2 cellular contexts compared by ENCODE assay signal in the genomic region with DNA sequence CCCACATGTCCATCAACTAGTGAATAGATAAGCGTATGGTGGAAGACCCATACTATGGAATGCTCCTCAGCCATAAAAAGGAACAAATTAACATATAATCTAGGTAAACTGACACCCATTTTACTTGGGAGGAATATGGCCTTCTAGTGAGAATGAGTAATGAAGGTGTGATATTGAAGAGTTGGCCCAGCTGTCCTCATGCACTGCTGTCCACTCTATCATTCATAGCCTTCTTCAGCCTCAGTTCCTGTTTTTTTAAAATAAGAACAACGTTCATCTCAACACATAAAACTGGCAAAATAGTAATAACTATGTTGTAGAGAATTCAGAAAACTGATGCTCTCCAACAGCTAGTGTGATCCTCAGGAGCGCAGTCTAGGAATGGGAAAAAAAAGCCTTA.
TF ChIP-seq lines count a peak whose summit lies in the region.

No MANE protein-coding gene starts in this region.

TF ChIP-seq in GM12878, 131 proteins besides CTCF, POLR2A, EP300 and RAD21:
- TF ChIP-seq SPI1 (IDR thresholded peaks at IDR 0.05; ENCODE audit: borderline replicate concordance, insufficient read depth, low read depth, low read length) (peak; percentile 43; the same call in 1 of the 2 replicates), HDAC2 (IDR thresholded peaks at IDR 0.05) (no peak), RELA (IDR thresholded peaks at IDR 0.05; ENCODE audit: borderline replicate concordance, partially characterized antibody) (no peak), KLF5 (IDR thresholded peaks at IDR 0.05; ENCODE audit: partially characterized antibody) (no peak), KAT2A (conservative IDR thresholded peaks at IDR 0.05; ENCODE audit: control insufficient read depth, low read depth, low read length) (no peak)

TF ChIP-seq in endothelial cell of umbilical vein, 7 proteins besides CTCF, POLR2A, EP300 and RAD21:
- TF ChIP-seq MAX (IDR thresholded peaks at IDR 0.05; ENCODE audit: insufficient read depth, insufficient read length) = no peak
- TF ChIP-seq JUN (IDR thresholded peaks at IDR 0.05; ENCODE audit: borderline replicate concordance, insufficient read depth, insufficient read length, low read depth) = no peak
- no peak for TF ChIP-seq FOS (IDR thresholded peaks at IDR 0.05; ENCODE audit: borderline replicate concordance, insufficient read depth, low read length)
- TF ChIP-seq EZH2 (IDR thresholded peaks at IDR 0.05; ENCODE audit: borderline replicate concordance, low read depth, low read length, severe bottlenecking) = no peak
- TF ChIP-seq MYC (IDR thresholded peaks at IDR 0.05; ENCODE audit: low read depth, low read length) = no peak
- no peak for TF ChIP-seq POLR2AphosphoS5 (IDR thresholded peaks at IDR 0.05; ENCODE audit: insufficient read depth, low read depth, low read length)
- no peak for TF ChIP-seq GATA2 (IDR thresholded peaks at IDR 0.05; ENCODE audit: insufficient read depth, insufficient read length, low read depth, low read length)
